Comparison of ENCODE assay signal across 8 cellular contexts in the genomic region with DNA sequence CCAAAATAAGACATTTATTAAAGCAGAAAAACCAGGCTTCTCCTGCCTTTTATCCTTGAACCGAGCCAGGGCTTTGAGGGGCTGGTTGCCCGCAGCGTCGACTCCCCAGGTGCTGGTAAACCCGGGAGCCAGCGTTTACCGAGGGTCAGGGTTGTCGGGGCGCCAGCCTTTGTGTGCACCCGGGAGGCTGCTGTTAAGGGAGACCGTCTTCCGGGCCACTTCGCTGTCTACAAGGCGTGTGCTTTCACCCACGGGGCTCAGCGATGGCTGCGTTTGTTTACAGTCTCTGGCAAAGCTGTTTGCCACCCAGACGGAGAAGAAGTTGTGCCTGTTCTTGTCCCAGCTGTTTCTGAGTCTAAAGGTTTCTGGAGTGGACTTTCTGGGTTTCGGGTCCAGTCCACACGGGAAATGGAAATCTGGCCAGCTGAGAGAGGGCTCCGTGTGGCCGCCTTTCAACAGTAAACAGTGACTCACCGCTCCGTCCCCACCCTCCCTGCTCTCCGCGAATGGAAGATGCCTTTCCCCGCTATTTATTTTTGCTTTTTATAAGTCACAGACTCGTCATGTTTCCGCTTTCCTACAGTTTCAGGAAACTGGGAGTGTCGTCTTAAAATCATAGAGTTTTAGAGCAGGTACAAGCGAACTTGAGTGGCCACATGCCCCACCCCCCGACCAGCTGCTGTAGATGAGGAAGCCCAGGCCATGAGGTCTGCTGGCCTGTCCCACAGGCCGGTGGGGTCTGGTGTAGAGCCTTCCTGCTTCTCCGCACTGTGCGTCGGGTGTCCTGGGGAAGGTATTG. TPM values are rescaled to one million over a fixed set of nuclear protein-coding genes. Genes with fewer than 3 reads are reported as not detected.
A peak's percentile ranks its signal among the peaks of the same experiment; 100 is the strongest.
DNase-seq lines count a peak whose midpoint lies in the region; ATAC-seq lines count a peak whose summit lies in the region.

No MANE protein-coding gene starts in this region.

- no peaks in the 10 kb centered on the region for H3K9me3 Mint-ChIP-seq in CD8-positive, alpha-beta memory T cell
- H3K9me3 Mint-ChIP-seq in activated CD4-positive, alpha-beta memory T cell treated with anti-CD3 and anti-CD28 coated beads for 36 hours = no peaks in the 10 kb centered on the region

- peak overlapping the region; percentile 75 for H3K27ac ChIP-seq in CD8-positive, alpha-beta memory T cell (ENCODE audit: low read depth, low read length)
- H3K27ac ChIP-seq in effector memory CD4-positive, alpha-beta T cell (ENCODE audit: insufficient read depth, low read length, poor library complexity, severe bottlenecking) = peak overlapping the region; percentile 85

- H3K4me1 ChIP-seq in CD8-positive, alpha-beta memory T cell (ENCODE audit: insufficient read depth, low read length) = peaks cover 35% of the 10 kb centered on the region
- H3K4me1 ChIP-seq in effector memory CD4-positive, alpha-beta T cell (ENCODE audit: control insufficient read depth, insufficient read depth, low read length, poor library complexity, severe bottlenecking) = peaks cover 28% of the 10 kb centered on the region
- peaks cover 41% of the 10 kb centered on the region for H3K4me1 ChIP-seq in mononuclear cell (ENCODE audit: insufficient read depth, low read length)

- H3K36me3 Mint-ChIP-seq in CD8-positive, alpha-beta memory T cell = peaks cover 0 to 20% (median 0%) of the 10 kb centered on the region in 3 donors
- peaks cover 8% of the 10 kb centered on the region for H3K36me3 Mint-ChIP-seq in activated CD4-positive, alpha-beta memory T cell treated with anti-CD3 and anti-CD28 coated beads for 36 hours

- H3K27ac Mint-ChIP-seq in CD8-positive, alpha-beta memory T cell = peak overlapping the region; percentile 93 to 99 (median 97)
- H3K27ac Mint-ChIP-seq in activated CD4-positive, alpha-beta memory T cell treated with anti-CD3 and anti-CD28 coated beads for 36 hours = peak overlapping the region; percentile 82

- no peak for ATAC-seq in HG02571 (IDR thresholded peaks at IDR 0.05; ENCODE audit: unreplicated experiment)

- no peaks in the 10 kb centered on the region for H3K9me3 ChIP-seq in CD8-positive, alpha-beta memory T cell (ENCODE audit: low read length)
- H3K9me3 ChIP-seq in MG63 = no peaks in the 10 kb centered on the region
- H3K9me3 ChIP-seq in effector memory CD4-positive, alpha-beta T cell (ENCODE audit: control insufficient read depth, low read length) = no peaks in the 10 kb centered on the region
- H3K9me3 ChIP-seq in mononuclear cell (ENCODE audit: low read depth, low read length) = no peaks in the 10 kb centered on the region

- H3K4me3 ChIP-seq in CD8-positive, alpha-beta memory T cell (ENCODE audit: low read length) = peak overlapping the region; percentile 75
- H3K4me3 ChIP-seq in MG63 (peak overlapping the region; percentile 67), mononuclear cell (ENCODE audit: low read length) (peak overlapping the region; percentile 51)
- H3K4me3 ChIP-seq in effector memory CD4-positive, alpha-beta T cell (ENCODE audit: insufficient read depth, low read depth, low read length, poor library complexity, severe bottlenecking) = peak overlapping the region; percentile 60

- POLR2A ChIA-PET in CD8-positive, alpha-beta memory T cell (lab: Charles Lee) = interaction anchor here (0.7 to 1.9 kb wide), 2 partner anchors 38 to 115 kb away, joined by 3 to 6 read pairs; a partner anchor contains a TSS
- POLR2A ChIA-PET in activated CD4-positive, alpha-beta memory T cell treated with anti-CD3 and anti-CD28 coated beads for 36 hours (lab: Charles Lee) = interaction anchor here (0.7 to 1.2 kb wide), 3 partner anchors 16 to 36 kb away, joined by 3 to 4 read pairs (median 3); no protein-coding TSS in a partner anchor

- peak overlapping the region; percentile 85 to 95 (median 89) for H3K4me3 Mint-ChIP-seq in CD8-positive, alpha-beta memory T cell
- H3K4me3 Mint-ChIP-seq in activated CD4-positive, alpha-beta memory T cell treated with anti-CD3 and anti-CD28 coated beads for 36 hours = peak overlapping the region; percentile 81

- peaks cover 26 to 41% (median 27%) of the 10 kb centered on the region in 3 donors for H3K4me1 Mint-ChIP-seq in CD8-positive, alpha-beta memory T cell
- peaks cover 26% of the 10 kb centered on the region for H3K4me1 Mint-ChIP-seq in activated CD4-positive, alpha-beta memory T cell treated with anti-CD3 and anti-CD28 coated beads for 36 hours (ENCODE audit: low read depth)

- CTCF ChIA-PET in CD8-positive, alpha-beta memory T cell (lab: Charles Lee) = interaction anchor here (0.6 kb wide), 1 partner anchor 24 kb away, joined by 4 read pairs; a partner anchor contains a TSS
- CTCF ChIA-PET in activated CD4-positive, alpha-beta memory T cell treated with anti-CD3 and anti-CD28 coated beads for 36 hours (lab: Charles Lee) = interaction anchor here (1.1 kb wide), 1 partner anchor 58 kb away, joined by 4 read pairs; no protein-coding TSS in a partner anchor

- peak; percentile 37 to 70 (median 49) for DNase-seq in CD8-positive, alpha-beta memory T cell
- DNase-seq in MG63 (peak; percentile 89), 8988T (no peak)
- peak; percentile 77 for DNase-seq in activated CD4-positive, alpha-beta memory T cell treated with anti-CD3 and anti-CD28 coated beads for 36 hours
- peak; percentile 38 to 62 (median 46) for DNase-seq in effector memory CD4-positive, alpha-beta T cell
- peak; percentile 24 to 31 for DNase-seq in stimulated activated CD8-positive, alpha-beta memory T cell treated with anti-CD3 and anti-CD28 coated beads, Interleukin-7, amount 100 ng/mL, for 1 hour (ENCODE audit: low read depth in 2 of 2)

- no peaks in the 10 kb centered on the region for H3K27me3 ChIP-seq in CD8-positive, alpha-beta memory T cell (ENCODE audit: insufficient read depth, low read length, poor library complexity, severe bottlenecking)
- H3K27me3 ChIP-seq in MG63 (no peaks in the 10 kb centered on the region), mononuclear cell (ENCODE audit: insufficient read depth, low read length) (no peaks in the 10 kb centered on the region)
- no peaks in the 10 kb centered on the region for H3K27me3 ChIP-seq in effector memory CD4-positive, alpha-beta T cell (replicated peaks; ENCODE audit: control insufficient read depth, insufficient read depth, low read length, poor library complexity, severe bottlenecking)

- no peaks in the 10 kb centered on the region for H3K27me3 Mint-ChIP-seq in CD8-positive, alpha-beta memory T cell
- no peaks in the 10 kb centered on the region for H3K27me3 Mint-ChIP-seq in activated CD4-positive, alpha-beta memory T cell treated with anti-CD3 and anti-CD28 coated beads for 36 hours

- no peaks in the 10 kb centered on the region for H3K36me3 ChIP-seq in CD8-positive, alpha-beta memory T cell (ENCODE audit: insufficient read depth, low read length)
- peaks cover 19% of the 10 kb centered on the region for H3K36me3 ChIP-seq in MG63
- peaks cover 11% of the 10 kb centered on the region for H3K36me3 ChIP-seq in effector memory CD4-positive, alpha-beta T cell (ENCODE audit: control insufficient read depth, insufficient read depth, low read length)

- intact Hi-C loops in activated CD4-positive, alpha-beta memory T cell treated with anti-CD3 and anti-CD28 coated beads for 36 hours (cut with micrococcal nuclease) = loop anchor here (1.0 to 5.0 kb wide), 3 partner anchors 28 to 75 kb away; a partner anchor contains a TSS

RNA-seq across cellular contexts. Expression of a gene that starts 2.2 kb away (rescaled TPM):
- total RNA-seq in CD8-positive, alpha-beta memory T cell = 10 to 100 TPM; 36.6 to 41.1 TPM
- 0.85 TPM for polyA plus RNA-seq in CD8-positive, alpha-beta memory T cell
- total RNA-seq in MG63 (2014; rRNA removed; shearing (Covaris generic); ENCODE audit: low replicate concordance) = 18.7 and 25.3 TPM in 2 replicates
- total RNA-seq in activated CD4-positive, alpha-beta memory T cell treated with anti-CD3 and anti-CD28 coated beads for 36 hours = 10 to 100 TPM; 34.9 to 36.1 TPM
- total RNA-seq in mononuclear cell = 36.3 TPM

RNA-seq across cellular contexts. Expression of a gene that starts 23.4 kb away (rescaled TPM):
- not detected for total RNA-seq in CD8-positive, alpha-beta memory T cell
- polyA plus RNA-seq in CD8-positive, alpha-beta memory T cell = not detected
- total RNA-seq in MG63 (2014; rRNA removed; shearing (Covaris generic); ENCODE audit: low replicate concordance) = not detected in 2 replicates
- not detected for total RNA-seq in activated CD4-positive, alpha-beta memory T cell treated with anti-CD3 and anti-CD28 coated beads for 36 hours
- not detected for total RNA-seq in mononuclear cell

RNA-seq across cellular contexts. Expression of a gene that starts 28.5 kb away (rescaled TPM):
- total RNA-seq in CD8-positive, alpha-beta memory T cell = 100 to 1,000 TPM in 1 of 2 experiments, 10 to 100 TPM in 1; 96.6 to 111 TPM
- 26.1 TPM for polyA plus RNA-seq in CD8-positive, alpha-beta memory T cell
- total RNA-seq in MG63 (2014; rRNA removed; shearing (Covaris generic); ENCODE audit: low replicate concordance) = 34.2 and 48.6 TPM in 2 replicates
- 10 to 100 TPM; 86.4 to 92.5 TPM for total RNA-seq in activated CD4-positive, alpha-beta memory T cell treated with anti-CD3 and anti-CD28 coated beads for 36 hours
- 26.0 TPM for total RNA-seq in mononuclear cell

RNA-seq across cellular contexts. Expression of a gene that starts 37.2 kb away (rescaled TPM):
- 10 to 100 TPM; 71.0 to 80.7 TPM for total RNA-seq in CD8-positive, alpha-beta memory T cell
- polyA plus RNA-seq in CD8-positive, alpha-beta memory T cell = 51.3 TPM
- 37.9 and 95.1 TPM in 2 replicates for total RNA-seq in MG63 (2014; rRNA removed; shearing (Covaris generic); ENCODE audit: low replicate concordance)
- 10 to 100 TPM; 48.1 to 55.0 TPM for total RNA-seq in activated CD4-positive, alpha-beta memory T cell treated with anti-CD3 and anti-CD28 coated beads for 36 hours
- 14.3 TPM for total RNA-seq in mononuclear cell
